Comparison of ENCODE assay signal across 8 cellular contexts in the genomic region with DNA sequence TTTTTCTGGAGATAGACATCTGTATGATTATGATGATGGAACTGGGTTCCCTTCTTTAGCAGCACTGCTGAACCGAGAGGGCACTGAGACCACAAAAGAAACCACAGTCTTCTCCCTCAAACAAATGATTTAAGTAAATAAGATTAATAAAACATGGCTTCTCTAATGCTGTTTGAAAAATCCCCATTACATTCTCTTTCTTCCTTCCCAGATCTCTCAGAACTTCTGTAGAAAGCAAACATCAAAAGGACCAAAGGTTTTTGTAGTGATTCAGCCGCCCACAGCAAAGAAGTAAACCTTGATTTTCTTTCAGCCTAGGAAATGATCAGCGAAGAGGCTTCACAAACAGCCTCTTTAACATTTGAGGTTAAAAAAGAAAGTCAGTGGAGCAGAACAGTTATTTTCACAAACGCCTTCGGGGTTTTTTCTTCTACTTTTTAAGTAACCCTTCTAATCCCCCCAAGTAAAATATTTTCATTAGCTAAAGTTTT.
DNase-seq lines count a peak whose midpoint lies in the region; ATAC-seq and TF ChIP-seq lines count a peak whose summit lies in the region.

No MANE protein-coding gene starts in this region.

- no TSS peak for BruUV-seq in PC-9 (replicated peaks; lab: Mats Ljungman, UMichigan)

- H2AFZ ChIP-seq in ACC112 (ENCODE audit: low read length, unreplicated experiment), result peak overlapping the region; percentile 90
- no peak overlapping the region for H2AFZ ChIP-seq in PC-9

- H3K27ac ChIP-seq in ACC112 (ENCODE audit: low read depth, low read length) (peak overlapping the region; percentile 21), muscle layer of duodenum (ENCODE audit: low read length) (no peak overlapping the region), PC-9 (no peak overlapping the region)

- H3K27me3 Mint-ChIP-seq in activated CD4-positive, alpha-beta memory T cell treated with anti-CD3 and anti-CD28 coated beads, Interleukin-2, amount 10 ng/mL, durations not matched to agents 7 days and 5 days, result peaks cover 16% of the 10 kb centered on the region

- H3K4me1 ChIP-seq in ACC112 (ENCODE audit: control insufficient read depth, insufficient read depth, low read length, unreplicated experiment), result peaks cover 11% of the 10 kb centered on the region
- H3K4me1 ChIP-seq in muscle layer of duodenum (ENCODE audit: control insufficient read depth in 1 of 2, insufficient read depth in 2 of 2, low read length in 2 of 2), result no peaks in the 10 kb centered on the region
- H3K4me1 ChIP-seq in PC-9 (replicated peaks; ENCODE audit: insufficient read depth), result no peaks in the 10 kb centered on the region

- H3K27ac Mint-ChIP-seq in activated CD4-positive, alpha-beta memory T cell treated with anti-CD3 and anti-CD28 coated beads, Interleukin-2, amount 10 ng/mL, durations not matched to agents 7 days and 5 days, result peak overlapping the region; percentile 32

- H3K27me3 ChIP-seq in ACC112 (ENCODE audit: insufficient read depth, low read length) (peaks cover 15% of the 10 kb centered on the region), muscle layer of duodenum (ENCODE audit: low read depth, low read length) (no peaks in the 10 kb centered on the region), PC-9 (ENCODE audit: insufficient read depth, low read depth) (no peaks in the 10 kb centered on the region)

- intact Hi-C loops in PC-9 (cut with micrococcal nuclease; ENCODE audit: unreplicated experiment), result no loop called here

- no peak overlapping the region for H3K4me2 ChIP-seq in PC-9

- H3K9me2 ChIP-seq in PC-9 (ENCODE audit: insufficient read depth), result no peaks in the 10 kb centered on the region

- H3K36me3 ChIP-seq in ACC112 (ENCODE audit: insufficient read depth, low read length) (no peaks in the 10 kb centered on the region), muscle layer of duodenum (ENCODE audit: control insufficient read depth in 1 of 2, insufficient read depth in 2 of 2, low read length in 2 of 2) (no peaks in the 10 kb centered on the region), PC-9 (ENCODE audit: low read depth) (no peaks in the 10 kb centered on the region)

- no peaks in the 10 kb centered on the region for H3F3A ChIP-seq in PC-9 (ENCODE audit: insufficient read depth, low read depth)

- peak; percentile 83 for ATAC-seq in HG03135 (IDR thresholded peaks at IDR 0.05; ENCODE audit: unreplicated experiment)

- peak overlapping the region; percentile 69 for H3K4me3 ChIP-seq in ACC112 (ENCODE audit: low read depth, low read length)
- H3K4me3 ChIP-seq in muscle layer of duodenum (ENCODE audit: low read depth in 1 of 2, low read length in 2 of 2), result peak overlapping the region; percentile 4 to 5
- no peak overlapping the region for H3K4me3 ChIP-seq in PC-9

- H3K79me2 ChIP-seq in ACC112 (ENCODE audit: control insufficient read depth, insufficient read depth, low read length, unreplicated experiment) (no peaks in the 10 kb centered on the region), PC-9 (ENCODE audit: low read depth) (no peaks in the 10 kb centered on the region)

- TF ChIP-seq CTCF in PC-9 (conservative IDR thresholded peaks at IDR 0.05), result no peak

- POLR2A ChIA-PET in activated CD4-positive, alpha-beta memory T cell treated with anti-CD3 and anti-CD28 coated beads, Interleukin-2, amount 10 ng/mL, durations not matched to agents 7 days and 5 days (lab: Charles Lee), result no interaction called here
- POLR2A ChIA-PET in PC-9 (lab: Charles Lee; ENCODE audit: unreplicated experiment), result no interaction called here

- no peaks in the 10 kb centered on the region for H3K36me3 Mint-ChIP-seq in activated CD4-positive, alpha-beta memory T cell treated with anti-CD3 and anti-CD28 coated beads, Interleukin-2, amount 10 ng/mL, durations not matched to agents 7 days and 5 days (ENCODE audit: low read depth)

- no peaks in the 10 kb centered on the region for H3K9me3 ChIP-seq in muscle layer of duodenum (ENCODE audit: control insufficient read depth in 1 of 2, low read length in 2 of 2)
- no peaks in the 10 kb centered on the region for H3K9me3 ChIP-seq in PC-9 (ENCODE audit: insufficient read depth, low read depth)

- H4K20me1 ChIP-seq in PC-9 (ENCODE audit: insufficient read depth), result no peaks in the 10 kb centered on the region

- no peak overlapping the region for H3K4me3 Mint-ChIP-seq in activated CD4-positive, alpha-beta memory T cell treated with anti-CD3 and anti-CD28 coated beads, Interleukin-2, amount 10 ng/mL, durations not matched to agents 7 days and 5 days

- CTCF ChIA-PET in activated CD4-positive, alpha-beta memory T cell treated with anti-CD3 and anti-CD28 coated beads, Interleukin-2, amount 10 ng/mL, durations not matched to agents 7 days and 5 days (lab: Charles Lee), result no interaction called here
- CTCF ChIA-PET in PC-9 (lab: Charles Lee), result no interaction called here

- H3K4me1 Mint-ChIP-seq in activated CD4-positive, alpha-beta memory T cell treated with anti-CD3 and anti-CD28 coated beads, Interleukin-2, amount 10 ng/mL, durations not matched to agents 7 days and 5 days, result peaks cover 16% of the 10 kb centered on the region

- H3K9me3 Mint-ChIP-seq in activated CD4-positive, alpha-beta memory T cell treated with anti-CD3 and anti-CD28 coated beads, Interleukin-2, amount 10 ng/mL, durations not matched to agents 7 days and 5 days, result no peaks in the 10 kb centered on the region

- DNase-seq in GM19238 (ENCODE audit: insufficient read length, low spot score), result peak; percentile 3
- DNase-seq in activated CD4-positive, alpha-beta memory T cell treated with anti-CD3 and anti-CD28 coated beads, Interleukin-2, amount 10 ng/mL, durations not matched to agents 7 days and 5 days, result no peak
- no peak for DNase-seq in NCI-H1436 treated with DMSO at 0.1 percent for 48 hours (lab: John Stamatoyannopoulos, UW)
- no peak for DNase-seq in PC-9
- no peak for DNase-seq in DMS153 (lab: John Stamatoyannopoulos, UW)
